17 cellular contexts compared by ENCODE assay signal in genomic region chr14:89265229-89265628, GRCh38.
DNase-seq lines count a peak whose midpoint lies in the region; ATAC-seq and TF ChIP-seq lines count a peak whose summit lies in the region.
"Had no signal": no experiment of that assay in that cellular context is flagged by ENCODE, and none has a peak within 500 bp of the region (broad histone marks: within the 10 kb centered on the region; RNA-seq: fewer than 3 reads in every experiment).

No MANE protein-coding gene starts in this region.

- H3K4me3 ChIP-seq in heart left ventricle, result no peak overlapping the region
- H3K4me3 ChIP-seq in right atrium auricular region, result no peak overlapping the region
- no peak overlapping the region for H3K4me3 ChIP-seq in adrenal gland
- H3K4me3 ChIP-seq: PC-9 had no signal

- intact Hi-C loops in heart left ventricle (cut with DNase I) (no loop called here), adrenal gland (cut with DNase I) (no loop called here)

- peak in 3 of 4 donors; percentile 22 to 30 (median 23) for ATAC-seq in heart left ventricle
- ATAC-seq in GM19023 (IDR thresholded peaks at IDR 0.05; ENCODE audit: unreplicated experiment), result no peak

- no peak for TF ChIP-seq POLR2A in heart left ventricle (IDR thresholded peaks at IDR 0.05)
- no peak for TF ChIP-seq POLR2A in adrenal gland (IDR thresholded peaks at IDR 0.05)

- no peaks in the 10 kb centered on the region for H3K9me3 ChIP-seq in heart left ventricle
- no peaks in the 10 kb centered on the region for H3K9me3 ChIP-seq in right atrium auricular region
- no peaks in the 10 kb centered on the region for H3K9me3 ChIP-seq in adrenal gland (replicated peaks in 1 of 3)

- H3K36me3 ChIP-seq in heart left ventricle (peaks cover 0 to 6% (median 0%) of the 10 kb centered on the region in 9 donors), right atrium auricular region (no peaks in the 10 kb centered on the region), adrenal gland (replicated peaks in 1 of 2) (no peaks in the 10 kb centered on the region)

- H3K27ac ChIP-seq in heart left ventricle (no peak overlapping the region), right atrium auricular region (no peak overlapping the region), adrenal gland (peak overlapping the region in 3 of 5 donors; percentile 61 to 69 (median 67))
- H3K27ac ChIP-seq: C4-2B, PC-9 had no signal

- in situ Hi-C loops in GM13976 (cut with MboI; ENCODE audit: low sequenced_read_pairs, unreplicated experiment), result no loop called here

- H3K4me1 ChIP-seq in heart left ventricle (peaks cover 8 to 62% (median 32%) of the 10 kb centered on the region in 12 donors), right atrium auricular region (peaks cover 0 to 35% of the 10 kb centered on the region in 2 donors), adrenal gland (replicated peaks in 1 of 2) (peaks cover 27 to 54% of the 10 kb centered on the region in 2 donors)

- DNase-seq in heart left ventricle (no peak), right atrium auricular region (ENCODE audit: low spot score) (no peak), adrenal gland (peak in 1 of 7 donors; percentile 19), left kidney (ENCODE audit: low read depth, low spot score) (peak; percentile 13), GM13976 (ENCODE audit: low spot score) (no peak)
- no peak for DNase-seq in activated naive CD4-positive, alpha-beta T cell treated with anti-CD3 and anti-CD28 coated beads, Interleukin-2, amount 50 U/mL, for 16 hours
- DNase-seq: ACHN, DMS79, H9, KG1, NCI-H1694 treated with DMSO at 0.1 percent for 48 hours, NCI-H2107, NCI-H345, NCI-H524 treated with DMSO at 0.1 percent for 48 hours, PC-9 had no signal

- 75 to 83% (median 78%) methylated on average over 4 of the region's 4 CpGs for WGBS in heart left ventricle, 4 donors
- 82 to 89% (median 82%) methylated on average over 4 of the region's 4 CpGs for WGBS in adrenal gland, 4 donors

- TF ChIP-seq CTCF in heart left ventricle (IDR thresholded peaks at IDR 0.05), result no peak
- TF ChIP-seq CTCF in right atrium auricular region (IDR thresholded peaks at IDR 0.05), result no peak
- TF ChIP-seq CTCF in adrenal gland (IDR thresholded peaks at IDR 0.05), result no peak
- no peak for TF ChIP-seq CTCF in GM13976 (IDR thresholded peaks at IDR 0.05; ENCODE audit: borderline replicate concordance, control extremely low read depth, extremely low read depth, insufficient read depth, missing control alignments)

- H3K27me3 ChIP-seq in heart left ventricle, result no peaks in the 10 kb centered on the region
- no peaks in the 10 kb centered on the region for H3K27me3 ChIP-seq in right atrium auricular region
- no peaks in the 10 kb centered on the region for H3K27me3 ChIP-seq in adrenal gland

Comparison
In these comparisons a context has a peak if more than half of its experiments do, and no peak if none do; other contexts are left out.
1. H3K27ac ChIP-seq: peak in adrenal gland (3 of 5); none in heart left ventricle (0 of 12) and right atrium auricular region (0 of 2).